Comparison of ENCODE assay signal across 23 cellular contexts in the genomic region with DNA sequence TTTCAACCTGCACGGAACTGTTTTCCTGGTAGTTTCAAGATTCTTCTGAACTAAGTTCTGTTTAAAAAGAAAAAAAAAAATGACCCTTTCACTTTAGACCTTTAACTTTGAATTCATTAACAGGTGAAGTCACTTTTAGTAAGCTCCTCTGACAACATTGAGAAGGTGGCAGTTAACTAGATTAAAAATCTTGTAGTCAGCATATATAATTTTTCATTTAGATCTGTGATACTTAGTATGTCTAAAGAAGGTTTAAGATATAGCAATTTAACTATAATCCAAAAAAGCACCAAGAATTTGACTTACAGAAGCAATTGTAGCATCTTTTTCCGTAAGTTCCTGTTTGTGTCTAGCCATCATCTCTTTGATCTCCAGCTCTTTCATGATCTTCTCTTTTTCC. TPM values are rescaled to one million over a fixed set of nuclear protein-coding genes. Genes with fewer than 3 reads are reported as not detected.
DNase-seq lines count a peak whose midpoint lies in the region; ATAC-seq, FAIRE-seq and TF ChIP-seq lines count a peak whose summit lies in the region.
"Had no signal": no experiment of that assay in that cellular context is flagged by ENCODE, and none has a peak within 500 bp of the region (broad histone marks: within the 10 kb centered on the region; RNA-seq: fewer than 3 reads in every experiment).

No MANE protein-coding gene starts in this region.

- H3K14ac ChIP-seq in IMR-90 (replicated peaks; ENCODE audit: low read depth, low read length) = no peak overlapping the region

- peaks cover 7% of the 10 kb centered on the region for H3K4me1 Mint-ChIP-seq in activated naive CD4-positive, alpha-beta T cell treated with anti-CD3 and anti-CD28 coated beads, Interleukin-2, amount 50 U/mL, for 24 hours
- peaks cover 6% of the 10 kb centered on the region for H3K4me1 Mint-ChIP-seq in activated naive CD4-positive, alpha-beta T cell treated with anti-CD3 and anti-CD28 coated beads, Interleukin-2, amount 10 ng/mL, durations not matched to agents 7 days and 5 days
- peaks cover 15% of the 10 kb centered on the region for H3K4me1 Mint-ChIP-seq in central memory CD8-positive, alpha-beta T cell

- intact Hi-C loops in IMR-90 (cut with micrococcal nuclease) = no loop called here

- H2AFZ ChIP-seq in IMR-90 (replicated peaks; ENCODE audit: low read length, poor library complexity) = no peak overlapping the region

- H3K4me2 ChIP-seq in A549 (no peak overlapping the region), IMR-90 (ENCODE audit: low read depth, low read length) (no peak overlapping the region)
- H3K4me2 ChIP-seq: BLaER1 treated with 17β-estradiol and CSF1 and Interleukin-3, amounts not matched to agents 10 nM and 100 nM had no signal

- TF ChIP-seq CTCF in A549 (IDR thresholded peaks at IDR 0.05) (no peak), IMR-90 (conservative IDR thresholded peaks at IDR 0.05; ENCODE audit: low read depth, low read length) (no peak)

- no peak overlapping the region for H3K27ac ChIP-seq in A549
- no peak overlapping the region for H3K27ac ChIP-seq in IMR-90 (ENCODE audit: insufficient read depth, low read length)
- H3K27ac ChIP-seq: 22Rv1; BLaER1 treated with 17β-estradiol and CSF1 and Interleukin-3, amounts not matched to agents 10 nM and 100 nM; C4-2B had no signal

- no peak overlapping the region for H2AK9ac ChIP-seq in IMR-90 (replicated peaks; ENCODE audit: low read depth, low read length, poor library complexity)

- no peak overlapping the region for H2BK120ac ChIP-seq in IMR-90 (ENCODE audit: low read depth, low read length)

- H3K9me3 ChIP-seq in A549 (no peaks in the 10 kb centered on the region), IMR-90 (ENCODE audit: control insufficient read depth, insufficient read depth, low read length) (no peaks in the 10 kb centered on the region)
- H3K9me3 ChIP-seq: BLaER1 treated with 17β-estradiol and CSF1 and Interleukin-3, amounts not matched to agents 10 nM and 100 nM; Caco-2 had no signal

- no peak overlapping the region for H4K8ac ChIP-seq in IMR-90 (ENCODE audit: low read depth in 2 of 2, low read length in 2 of 2)

- no peak for DNase-seq in activated naive CD4-positive, alpha-beta T cell treated with anti-CD3 and anti-CD28 coated beads, Interleukin-2, amount 10 ng/mL, durations not matched to agents 7 days and 5 days
- no peak for DNase-seq in A549 (ENCODE audit: low read depth in 1 of 2, low spot score in 1 of 2)
- DNase-seq in IMR-90 = no peak
- DNase-seq in central memory CD8-positive, alpha-beta T cell (ENCODE audit: low spot score in 2 of 2) = no peak
- DNase-seq in AG08395 (ENCODE audit: low spot score) = no peak
- DNase-seq: ACHN; AML-193; Caco-2; Calu3; CD4-positive, alpha-beta T cell; CD8-positive, alpha-beta T cell; DMS79 treated with DMSO at 0.1 percent for 48 hours; GDM1 had no signal

- H2BK20ac ChIP-seq in IMR-90 (ENCODE audit: low read depth, low read length) = no peak overlapping the region

- no peak for TF ChIP-seq EP300 in A549 (IDR thresholded peaks at IDR 0.05)

- H3K4me3 ChIP-seq in A549 (no peak overlapping the region), IMR-90 (ENCODE audit: insufficient read depth, low read depth, low read length) (no peak overlapping the region)
- H3K4me3 ChIP-seq: BLaER1 treated with 17β-estradiol and CSF1 and Interleukin-3, amounts not matched to agents 10 nM and 100 nM; GM12878 had no signal

- H3K56ac ChIP-seq in IMR-90 (ENCODE audit: extremely low read depth, insufficient read depth, low read length) = no peak overlapping the region

- no peaks in the 10 kb centered on the region for H3K27me3 ChIP-seq in IMR-90 (ENCODE audit: control insufficient read depth, insufficient read depth, low read length)
- H3K27me3 ChIP-seq: BLaER1 treated with 17β-estradiol and CSF1 and Interleukin-3, amounts not matched to agents 10 nM and 100 nM had no signal

- TF ChIP-seq POLR2A in A549 (IDR thresholded peaks at IDR 0.05; ENCODE audit: low read length) = no peak
- no peak for TF ChIP-seq POLR2A in IMR-90 (IDR thresholded peaks at IDR 0.05; ENCODE audit: low read depth, low read length)

- no peak overlapping the region for H2BK5ac ChIP-seq in IMR-90 (ENCODE audit: low read depth, low read length, poor library complexity, severe bottlenecking)

- peaks cover 5 to 18% of the 10 kb centered on the region in 2 experiments; a peak in 3 of 4 replicates for H3K79me1 ChIP-seq in IMR-90 (ENCODE audit: low read depth in 1 of 2, low read length in 2 of 2)

- H3K27me3 Mint-ChIP-seq in activated naive CD4-positive, alpha-beta T cell treated with anti-CD3 and anti-CD28 coated beads, Interleukin-2, amount 50 U/mL, for 24 hours = no peaks in the 10 kb centered on the region
- no peaks in the 10 kb centered on the region for H3K27me3 Mint-ChIP-seq in activated naive CD4-positive, alpha-beta T cell treated with anti-CD3 and anti-CD28 coated beads, Interleukin-2, amount 10 ng/mL, durations not matched to agents 7 days and 5 days
- no peaks in the 10 kb centered on the region for H3K27me3 Mint-ChIP-seq in central memory CD8-positive, alpha-beta T cell
- H3K27me3 Mint-ChIP-seq: B cell; CD4-positive, alpha-beta T cell had no signal

- no peak overlapping the region for H3K4ac ChIP-seq in IMR-90 (ENCODE audit: low read depth, low read length)

- H3K36me3 Mint-ChIP-seq in activated naive CD4-positive, alpha-beta T cell treated with anti-CD3 and anti-CD28 coated beads, Interleukin-2, amount 50 U/mL, for 24 hours = peaks cover 13% of the 10 kb centered on the region
- peaks cover 19% of the 10 kb centered on the region for H3K36me3 Mint-ChIP-seq in activated naive CD4-positive, alpha-beta T cell treated with anti-CD3 and anti-CD28 coated beads, Interleukin-2, amount 10 ng/mL, durations not matched to agents 7 days and 5 days
- peaks cover 37% of the 10 kb centered on the region for H3K36me3 Mint-ChIP-seq in central memory CD8-positive, alpha-beta T cell (ENCODE audit: insufficient read depth)

- no peak overlapping the region for H3K9ac ChIP-seq in IMR-90 (ENCODE audit: low read depth, low read length)
- H3K9ac ChIP-seq: BLaER1 treated with 17β-estradiol and CSF1 and Interleukin-3, amounts not matched to agents 10 nM and 100 nM had no signal

- no peak overlapping the region for H3K23ac ChIP-seq in IMR-90 (ENCODE audit: low read depth, low read length)

- FAIRE-seq in A549 (lab: Jason Lieb, UNC) = no peak
- FAIRE-seq: D721Med, GM12878, GM12892, GM18507 had no signal

- CTCF ChIA-PET in activated naive CD4-positive, alpha-beta T cell treated with anti-CD3 and anti-CD28 coated beads, Interleukin-2, amount 10 ng/mL, durations not matched to agents 7 days and 5 days (lab: Charles Lee) = interaction anchor here (0.6 to 1.8 kb wide), 2 partner anchors 18 to 68 kb away, joined by 3 to 5 read pairs; a partner anchor contains a TSS
- CTCF ChIA-PET in A549 (lab: Yijun Ruan, JAX) (interaction anchor here (0.9 to 1.9 kb wide), 3 partner anchors 76 to 246 kb away, joined by 3 to 4 read pairs (median 4); no protein-coding TSS in a partner anchor), IMR-90 (lab: Yijun Ruan, JAX) (interaction anchor here (1.0 kb wide), 1 partner anchor 37 kb away, joined by 3 read pairs; no protein-coding TSS in a partner anchor)

- peaks cover 28% of the 10 kb centered on the region for H3K4me1 ChIP-seq in A549
- no peaks in the 10 kb centered on the region for H3K4me1 ChIP-seq in IMR-90 (ENCODE audit: control insufficient read depth, insufficient read depth, low read length)
- H3K4me1 ChIP-seq: Caco-2 had no signal

- H3K27ac Mint-ChIP-seq in activated naive CD4-positive, alpha-beta T cell treated with anti-CD3 and anti-CD28 coated beads, Interleukin-2, amount 50 U/mL, for 24 hours = peak overlapping the region; percentile 55
- H3K27ac Mint-ChIP-seq in activated naive CD4-positive, alpha-beta T cell treated with anti-CD3 and anti-CD28 coated beads, Interleukin-2, amount 10 ng/mL, durations not matched to agents 7 days and 5 days = no peak overlapping the region
- H3K27ac Mint-ChIP-seq in central memory CD8-positive, alpha-beta T cell (ENCODE audit: low read depth) = peak overlapping the region; percentile 66
- H3K27ac Mint-ChIP-seq: B cell; CD4-positive, alpha-beta T cell; CD8-positive, alpha-beta T cell had no signal

- H3K36me3 ChIP-seq in IMR-90 (ENCODE audit: control insufficient read depth, insufficient read depth, low read length) = peaks cover 29% of the 10 kb centered on the region

- dilution Hi-C loops in IMR-90 (cut with HindIII; ENCODE audit: low sequenced_read_pairs, unreplicated experiment) = no loop called here

- WGBS in A549 (ENCODE audit: missing lambda C conversion rate) = 92% methylated on average over 2 of the region's 2 CpGs
- no CpG with 5 or more reads among the region's 2 CpGs for WGBS in IMR-90 (ENCODE audit: extremely low coverage in 2 of 2, insufficient read length in 1 of 2), 2 experiments

- ATAC-seq in A549 (no peak), IMR-90 (ENCODE audit: low read depth) (no peak), HG03460 (IDR thresholded peaks at IDR 0.05; ENCODE audit: unreplicated experiment) (no peak)
- no peak for ATAC-seq in central memory CD8-positive, alpha-beta T cell (replicated peaks; ENCODE audit: extremely low read depth, poor library complexity, severe bottlenecking)
- ATAC-seq: CD8-positive, alpha-beta T cell; GM12878 had no signal

- H2AK5ac ChIP-seq in IMR-90 (ENCODE audit: low read depth, low read length) = no peak overlapping the region

- TF ChIP-seq RAD21 in A549 (conservative IDR thresholded peaks at IDR 0.05 in 1 of 2, IDR thresholded peaks at IDR 0.05 in 1 of 2) (no peak), IMR-90 (IDR thresholded peaks at IDR 0.05; ENCODE audit: low read length) (no peak)

- no peaks in the 10 kb centered on the region for H3K9me1 ChIP-seq in IMR-90 (ENCODE audit: insufficient read depth, low read length)

- no peak overlapping the region for H2BK15ac ChIP-seq in IMR-90 (ENCODE audit: low read depth, low read length)

- POLR2A ChIA-PET in A549 (lab: Yijun Ruan, JAX) (interaction anchor here (1.9 kb wide), 1 partner anchor 46 kb away, joined by 9 read pairs; a partner anchor contains a TSS), IMR-90 (lab: Charles Lee; ENCODE audit: unreplicated experiment) (no interaction called here)

- H3K18ac ChIP-seq in IMR-90 (ENCODE audit: low read depth, low read length) = no peak overlapping the region

- H4K20me1 ChIP-seq in IMR-90 (ENCODE audit: insufficient read depth, low read length) = peaks cover 3% of the 10 kb centered on the region; the same call in 1 of the 2 replicates
- H4K20me1 ChIP-seq: BLaER1 treated with 17β-estradiol and CSF1 and Interleukin-3, amounts not matched to agents 10 nM and 100 nM had no signal

- no peak overlapping the region for H4K91ac ChIP-seq in IMR-90 (ENCODE audit: insufficient read depth, low read depth, low read length)

- H4K5ac ChIP-seq in IMR-90 (ENCODE audit: low read depth, low read length) = no peak overlapping the region

- H3K9me3 Mint-ChIP-seq in activated naive CD4-positive, alpha-beta T cell treated with anti-CD3 and anti-CD28 coated beads, Interleukin-2, amount 50 U/mL, for 24 hours = no peaks in the 10 kb centered on the region
- no peaks in the 10 kb centered on the region for H3K9me3 Mint-ChIP-seq in activated naive CD4-positive, alpha-beta T cell treated with anti-CD3 and anti-CD28 coated beads, Interleukin-2, amount 10 ng/mL, durations not matched to agents 7 days and 5 days
- no peaks in the 10 kb centered on the region for H3K9me3 Mint-ChIP-seq in central memory CD8-positive, alpha-beta T cell
- H3K9me3 Mint-ChIP-seq: CD4-positive, alpha-beta T cell; CD8-positive, alpha-beta T cell had no signal

- BruUV-seq in IMR-90 (replicated peaks; lab: Mats Ljungman, UMichigan) = no TSS peak

- H3K4me3 Mint-ChIP-seq in activated naive CD4-positive, alpha-beta T cell treated with anti-CD3 and anti-CD28 coated beads, Interleukin-2, amount 50 U/mL, for 24 hours = no peak overlapping the region
- H3K4me3 Mint-ChIP-seq in activated naive CD4-positive, alpha-beta T cell treated with anti-CD3 and anti-CD28 coated beads, Interleukin-2, amount 10 ng/mL, durations not matched to agents 7 days and 5 days = no peak overlapping the region
- no peak overlapping the region for H3K4me3 Mint-ChIP-seq in central memory CD8-positive, alpha-beta T cell
- H3K4me3 Mint-ChIP-seq: B cell; CD4-positive, alpha-beta T cell; CD8-positive, alpha-beta T cell had no signal

- in situ Hi-C loops in IMR-90 (cut with MboI; ENCODE audit: low sequenced_read_pairs) = no loop called here

RNA-seq across cellular contexts. Expression of a gene that starts 45.4 kb away (rescaled TPM):
- polyA plus RNA-seq in A549 (2011; rRNA removed) (69.8 and 90.1 TPM in 2 replicates), A549 (2017; fragmentation: RNase III; extraction: RNeasy Plus Mini Kit Qiagen cat#74134 plus additional on column Dnase treatment) (24.9 to 27.8 TPM (median 25.9 TPM) in 3 replicates), IMR-90 (2012; rRNA removed) (25.2 and 27.0 TPM in 2 replicates)
- 61.4 and 85.0 TPM in 2 replicates for polyA plus RNA-seq in A549 (2012; cell fraction: cytosol; rRNA removed)
- 41.1 and 53.5 TPM in 2 replicates for polyA plus RNA-seq in A549 (2012; cell fraction: nucleus; rRNA removed)
- polyA minus RNA-seq in A549 (2011; rRNA and poly(A)+ RNA removed) = 82.8 and 106 TPM in 2 replicates
- 18.1 and 18.9 TPM in 2 replicates for total RNA-seq in IMR-90 (2012; rRNA removed)
- polyA plus RNA-seq in IMR-90 (2012; cell fraction: cytosol; rRNA removed) = 11.2 and 30.6 TPM in 2 replicates
- 14.2 and 15.3 TPM in 2 replicates for polyA plus RNA-seq in IMR-90 (2012; cell fraction: nucleus; rRNA removed; ENCODE audit: low replicate concordance)
